20 cellular contexts compared by ENCODE assay signal in the genomic region with DNA sequence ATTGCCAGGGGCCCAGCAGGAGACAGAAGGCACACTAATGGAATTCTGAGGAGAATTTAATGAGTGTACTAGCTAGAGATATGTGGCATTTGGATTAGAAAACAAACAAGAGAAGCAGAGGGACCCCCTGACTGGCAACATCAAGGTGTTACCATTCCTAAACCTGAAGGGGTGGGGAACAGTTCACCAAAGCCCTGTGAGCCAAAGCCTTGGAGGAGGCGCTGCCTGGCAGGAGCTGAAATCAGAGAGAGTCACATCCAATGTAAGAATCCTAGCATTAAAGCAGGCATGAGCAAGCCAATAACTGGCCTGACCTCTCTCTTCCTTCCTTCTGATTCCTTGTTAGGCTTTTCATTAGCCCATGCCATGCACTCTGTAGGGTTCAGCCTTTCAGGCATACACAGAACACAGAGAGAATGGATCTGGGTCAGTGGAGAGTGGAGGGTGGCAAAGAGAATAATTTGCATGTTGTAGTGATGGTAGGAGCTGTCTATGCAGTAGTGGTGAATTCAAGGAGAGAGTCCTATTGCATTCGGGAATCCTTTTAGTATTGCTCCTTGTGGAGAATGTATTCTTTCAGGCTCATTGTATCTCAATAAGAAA.
DNase-seq lines count a peak whose midpoint lies in the region; FAIRE-seq and TF ChIP-seq lines count a peak whose summit lies in the region.
"Had no signal": no experiment of that assay in that cellular context is flagged by ENCODE, and none has a peak within 500 bp of the region (broad histone marks: within the 10 kb centered on the region; RNA-seq: fewer than 3 reads in every experiment).

No MANE protein-coding gene starts in this region.

- BruUV-seq in mammary epithelial cell (replicated peaks; lab: Mats Ljungman, UMichigan): no TSS peak

- no peak overlapping the region for H2BK5ac ChIP-seq in H9 (ENCODE audit: insufficient read length, low read length)

- no peaks in the 10 kb centered on the region for H3K9me3 ChIP-seq in H9 (ENCODE audit: control insufficient read depth, low read depth, low read length)
- H3K9me3 ChIP-seq in vagina: no peaks in the 10 kb centered on the region
- no peaks in the 10 kb centered on the region for H3K9me3 ChIP-seq in mammary epithelial cell (replicated peaks; ENCODE audit: insufficient read depth, low read length)
- H3K9me3 ChIP-seq: BE2C, Caco-2 had no signal

- H3T11ph ChIP-seq in H9 (ENCODE audit: low read length): no peak overlapping the region

- H3K18ac ChIP-seq in H9 (ENCODE audit: insufficient read length, low read depth, low read length): no peak overlapping the region

- H2AK5ac ChIP-seq in H9 (ENCODE audit: insufficient read length, low read length): no peak overlapping the region

- H3K79me1 ChIP-seq in H9 (ENCODE audit: insufficient read depth, low read depth, low read length, poor library complexity, severe bottlenecking): no peaks in the 10 kb centered on the region

- H2AFZ ChIP-seq in H9 (ENCODE audit: low read length) (no peak overlapping the region), mammary epithelial cell (ENCODE audit: low read depth, low read length) (no peak overlapping the region)
- H2AFZ ChIP-seq: GM23248 had no signal

- no peak overlapping the region for H3K4me3 Mint-ChIP-seq in H9
- H3K4me3 Mint-ChIP-seq: CD4-positive, CD25-positive, alpha-beta regulatory T cell; CD8-positive, alpha-beta memory T cell had no signal

- H2BK15ac ChIP-seq in H9 (ENCODE audit: low read depth, low read length): no peak overlapping the region

- no peaks in the 10 kb centered on the region for H3K23me2 ChIP-seq in H9 (ENCODE audit: insufficient read length, low read depth, low read length, poor library complexity, severe bottlenecking)

- H4K20me1 ChIP-seq in H9 (ENCODE audit: control insufficient read depth, insufficient read depth, insufficient read length): no peaks in the 10 kb centered on the region
- no peaks in the 10 kb centered on the region for H4K20me1 ChIP-seq in mammary epithelial cell (ENCODE audit: insufficient read depth, low read length)

- H3K27ac ChIP-seq in H9 (ENCODE audit: insufficient read length, low read depth, low read length): no peak overlapping the region
- no peak overlapping the region for H3K27ac ChIP-seq in vagina
- H3K27ac ChIP-seq in mammary epithelial cell (ENCODE audit: insufficient read depth, low read depth, low read length): no peak overlapping the region
- H3K27ac ChIP-seq: GM23248 had no signal

- no peak overlapping the region for H4K91ac ChIP-seq in H9 (ENCODE audit: insufficient read length, low read depth, low read length)

- intact Hi-C loops in vagina (cut with DNase I) (no loop called here), mammary epithelial cell (cut with micrococcal nuclease) (no loop called here)

- H3K9me3 Mint-ChIP-seq in H9: no peaks in the 10 kb centered on the region
- H3K9me3 Mint-ChIP-seq: CD8-positive, alpha-beta memory T cell had no signal

- in situ Hi-C loops in mammary epithelial cell (cut with MboI; ENCODE audit: low sequenced_read_pairs in 2 of 2): loop anchor here in 1 of 2 donors (25.0 kb wide), 1 partner anchor 354 kb away; no protein-coding TSS in a partner anchor

- no peak overlapping the region for H3K23ac ChIP-seq in H9 (ENCODE audit: insufficient read length, low read depth, low read length)

- H3K4me2 ChIP-seq in H9 (ENCODE audit: insufficient read depth, insufficient read length, low read length) (no peak overlapping the region), mammary epithelial cell (ENCODE audit: insufficient read depth, low read depth, low read length) (no peak overlapping the region)

- H4K8ac ChIP-seq in H9 (replicated peaks; ENCODE audit: insufficient read length, low read depth, low read length): no peak overlapping the region

- CTCF ChIA-PET in mammary epithelial cell (lab: Charles Lee; ENCODE audit: low non-redundant PET): no interaction called here

- no peak overlapping the region for H3K4me3 ChIP-seq in bronchial epithelial cell (ENCODE audit: low read depth, low read length)
- H3K4me3 ChIP-seq in vagina: no peak overlapping the region
- H3K4me3 ChIP-seq in mammary epithelial cell (replicated peaks in 1 of 3; ENCODE audit: insufficient read depth in 1 of 3, low read depth in 2 of 3, low read length in 3 of 3): no peak overlapping the region
- H3K4me3 ChIP-seq: GM23248 had no signal

- H3K56ac ChIP-seq in H9 (ENCODE audit: insufficient read length, low read depth, low read length): no peak overlapping the region

- no peak for TF ChIP-seq POLR2A in vagina (IDR thresholded peaks at IDR 0.05)

- no peaks in the 10 kb centered on the region for H3K79me2 ChIP-seq in H9 (ENCODE audit: insufficient read depth, low read length)
- no peaks in the 10 kb centered on the region for H3K79me2 ChIP-seq in mammary epithelial cell (ENCODE audit: insufficient read depth, low read length)

- H2BK20ac ChIP-seq in H9 (ENCODE audit: low read depth, low read length, poor library complexity, severe bottlenecking): no peak overlapping the region

- H3K27me3 ChIP-seq in H9 (ENCODE audit: insufficient read depth, low read length) (no peaks in the 10 kb centered on the region), bronchial epithelial cell (ENCODE audit: control insufficient read depth, insufficient read depth, low read length) (no peaks in the 10 kb centered on the region), vagina (no peaks in the 10 kb centered on the region), mammary epithelial cell (ENCODE audit: insufficient read depth, low read length) (no peaks in the 10 kb centered on the region)
- H3K27me3 ChIP-seq: BE2C had no signal

- no peaks in the 10 kb centered on the region for H3K36me3 Mint-ChIP-seq in H9 (ENCODE audit: insufficient read depth in 1 of 3, low read depth in 3 of 3)
- H3K36me3 Mint-ChIP-seq: CD4-positive, CD25-positive, alpha-beta regulatory T cell; CD8-positive, alpha-beta memory T cell had no signal

- TF ChIP-seq CTCF in H9 (conservative IDR thresholded peaks at IDR 0.05): no peak
- no peak for TF ChIP-seq CTCF in bronchial epithelial cell (IDR thresholded peaks at IDR 0.05; ENCODE audit: insufficient read depth, low read length, severe bottlenecking)
- TF ChIP-seq CTCF in vagina (IDR thresholded peaks at IDR 0.05): no peak
- TF ChIP-seq CTCF in mammary epithelial cell (conservative IDR thresholded peaks at IDR 0.05 in 1 of 2, IDR thresholded peaks at IDR 0.05 in 1 of 2; ENCODE audit: extremely low read depth in 1 of 2, insufficient read depth in 1 of 2, low read depth in 1 of 2, low read length in 2 of 2): no peak

- no peak for DNase-seq in H9
- no peak for DNase-seq in bronchial epithelial cell (ENCODE audit: low read depth)
- DNase-seq in iPS-NIHi7 (ENCODE audit: extremely low spot score): peak; percentile 14
- DNase-seq in vagina (ENCODE audit: extremely low spot score in 2 of 2): no peak
- DNase-seq in mammary epithelial cell: no peak
- no peak for DNase-seq in NCI-H526 treated with DMSO at 0.1 percent for 48 hours (lab: John Stamatoyannopoulos, UW)
- DNase-seq: ACHN; BE2C; C1 segment of cervical spinal cord; Caco-2; CD4-positive, CD25-positive, alpha-beta regulatory T cell; CD8-positive, alpha-beta memory T cell; DMS153; DMS79; GDM1; GM23248; H7 had no signal

- H3K27ac Mint-ChIP-seq in H9: no peak overlapping the region
- H3K27ac Mint-ChIP-seq: CD4-positive, CD25-positive, alpha-beta regulatory T cell had no signal

- H3K4ac ChIP-seq in H9 (ENCODE audit: low read depth, low read length): no peak overlapping the region

- WGBS in H9 (ENCODE audit: extremely low coverage, insufficient read length, low lambda C conversion rate): no CpG with 5 or more reads among the region's 2 CpGs
- 90% methylated on average over 1 of the region's 2 CpGs for WGBS in mammary epithelial cell (ENCODE audit: low coverage, missing lambda C conversion rate)

- peaks cover 8 to 12% of the 10 kb centered on the region in 2 experiments for H3K4me1 Mint-ChIP-seq in H9
- H3K4me1 Mint-ChIP-seq: CD4-positive, CD25-positive, alpha-beta regulatory T cell had no signal

- no peaks in the 10 kb centered on the region for H3K36me3 ChIP-seq in bronchial epithelial cell (ENCODE audit: control insufficient read depth, insufficient read depth, low read length)
- H3K36me3 ChIP-seq in vagina: no peaks in the 10 kb centered on the region
- no peaks in the 10 kb centered on the region for H3K36me3 ChIP-seq in mammary epithelial cell (ENCODE audit: insufficient read depth, low read length)
- H3K36me3 ChIP-seq: BE2C had no signal

- H4K5ac ChIP-seq in H9 (ENCODE audit: insufficient read length, low read depth, low read length): no peak overlapping the region

- no peak overlapping the region for H2BK120ac ChIP-seq in H9 (ENCODE audit: low read depth, low read length, poor library complexity, severe bottlenecking)

- H3K14ac ChIP-seq in H9 (ENCODE audit: insufficient read depth, low read length): peak overlapping the region; percentile 63; the same call in 1 of the 2 replicates

- H3K9ac ChIP-seq in H9 (ENCODE audit: extremely low read depth, insufficient read length, low read length) (no peak overlapping the region), mammary epithelial cell (ENCODE audit: insufficient read depth, low read length) (no peak overlapping the region)
- H3K9ac ChIP-seq: GM23248 had no signal

- H3K4me1 ChIP-seq in H9 (ENCODE audit: insufficient read depth, low read length) (no peaks in the 10 kb centered on the region; the same call in 1 of the 2 replicates), vagina (no peaks in the 10 kb centered on the region), mammary epithelial cell (ENCODE audit: insufficient read depth, low read length) (no peaks in the 10 kb centered on the region)
- H3K4me1 ChIP-seq: BE2C, Caco-2 had no signal

- H3K27me3 Mint-ChIP-seq in H9 (ENCODE audit: low read depth): no peaks in the 10 kb centered on the region
- H3K27me3 Mint-ChIP-seq: CD4-positive, CD25-positive, alpha-beta regulatory T cell had no signal

- H2BK12ac ChIP-seq in H9 (ENCODE audit: insufficient read length, low read depth, low read length): no peak overlapping the region

- dilution Hi-C loops in mammary epithelial cell (cut with HindIII; ENCODE audit: low sequenced_read_pairs): no loop called here

- FAIRE-seq in bronchial epithelial cell (lab: Jason Lieb, UNC): peak; percentile 28
- FAIRE-seq: A204.1, GM12892, GM18507 had no signal
